Comparison of ENCODE assay signal across 1 cellular context in the genomic region with DNA sequence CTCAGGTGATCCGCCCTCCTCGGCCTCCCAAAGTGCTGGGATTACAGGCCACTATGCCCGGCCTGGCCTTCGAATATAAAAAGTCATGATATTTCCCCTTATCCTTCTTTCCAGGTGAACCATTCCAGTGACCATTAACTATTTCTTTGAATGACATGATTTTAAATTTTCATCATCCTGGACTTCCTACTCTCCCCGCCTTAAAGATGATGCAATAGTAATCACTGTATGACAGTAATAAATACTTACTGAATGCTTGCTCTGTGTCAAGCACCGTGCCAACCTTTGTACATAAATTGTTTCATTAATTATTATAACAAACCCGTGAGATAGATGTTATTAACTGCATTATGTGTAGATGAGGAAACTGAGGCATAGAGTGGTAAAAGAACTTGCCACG.
TF ChIP-seq lines count a peak whose summit lies in the region.

No MANE protein-coding gene starts in this region.

TF ChIP-seq in H1, 55 proteins besides CTCF, POLR2A, EP300 and RAD21:
- TF ChIP-seq CEBPB (IDR thresholded peaks at IDR 0.05; ENCODE audit: low read depth, low read length) (peak; percentile 40; the same call in 1 of the 2 replicates), RFX5 (IDR thresholded peaks at IDR 0.05; ENCODE audit: borderline replicate concordance, low read depth, low read length) (no peak), SAP30 (IDR thresholded peaks at IDR 0.05; ENCODE audit: insufficient read depth, insufficient replicate concordance, low read length) (no peak)
